ENCODE assay signal across 29 cellular contexts in the genomic region with DNA sequence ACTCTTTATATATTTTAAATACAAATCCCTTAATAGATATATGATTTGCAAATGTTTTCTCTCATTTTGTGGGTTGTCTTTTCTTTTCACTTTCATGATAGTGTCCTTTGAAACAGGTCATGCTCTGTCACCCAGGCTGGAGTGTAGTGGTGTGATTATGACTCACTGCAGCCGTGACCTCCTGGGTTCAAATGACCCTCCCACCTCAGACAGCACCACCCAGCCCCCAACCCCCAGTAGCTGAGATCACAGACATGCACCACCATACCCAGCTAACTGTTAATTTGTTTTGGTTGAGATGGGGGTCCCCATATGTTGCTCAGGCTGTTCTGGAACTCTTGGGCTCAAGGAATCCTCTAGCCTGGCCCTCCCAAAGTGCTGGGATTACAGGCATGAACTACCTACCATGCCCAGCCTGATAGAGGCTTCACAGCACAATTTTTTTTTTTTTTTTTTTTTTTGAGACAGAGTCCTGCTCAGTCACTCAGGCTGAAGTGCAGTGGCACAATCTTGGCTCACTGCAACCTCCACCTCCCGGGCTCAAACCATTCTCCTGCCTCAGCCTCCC. TPM values are rescaled to one million over a fixed set of nuclear protein-coding genes. Genes with fewer than 3 reads are reported as not detected.
A peak's percentile ranks its signal among the peaks of the same experiment; 100 is the strongest.
DNase-seq lines count a peak whose midpoint lies in the region; ATAC-seq and TF ChIP-seq lines count a peak whose summit lies in the region.
"Had no signal": no experiment of that assay in that cellular context is flagged by ENCODE, and none has a peak within 500 bp of the region (broad histone marks: within the 10 kb centered on the region; RNA-seq: fewer than 3 reads in every experiment).

No MANE protein-coding gene starts in this region.

- H3K4me3 ChIP-seq in lower lobe of right lung (no peak overlapping the region), upper lobe of right lung (no peak overlapping the region), neuronal stem cell (ENCODE audit: low read length in 2 of 2) (no peak overlapping the region)
- H3K4me3 ChIP-seq: A549, esophagus squamous epithelium, gastrocnemius medialis, SK-N-MC had no signal

- H3K27me3 Mint-ChIP-seq in activated CD8-positive, alpha-beta T cell treated with anti-CD3 and anti-CD28 coated beads for 36 hours: peaks cover 3% of the 10 kb centered on the region
- H3K27me3 Mint-ChIP-seq in activated CD8-positive, alpha-beta T cell treated with anti-CD3 and anti-CD28 coated beads, Interleukin-2, amount 10 ng/mL, durations not matched to agents 7 days and 5 days (ENCODE audit: low read depth): peaks cover 2% of the 10 kb centered on the region
- H3K27me3 Mint-ChIP-seq: activated T-helper 17 cell treated with anti-CD3 and anti-CD28 coated beads, Interleukin-2, amount 50 U/mL, for 72 hours; type B pancreatic cell had no signal

- WGBS in neuronal stem cell (ENCODE audit: extremely low coverage in 2 of 2, insufficient read length in 2 of 2, insufficient replicate concordance in 1 of 2), 2 donors: no CpG with 5 or more reads among the region's 2 CpGs

- no peak overlapping the region for H3K27ac ChIP-seq in lower lobe of right lung
- H3K27ac ChIP-seq in upper lobe of right lung: no peak overlapping the region
- no peak overlapping the region for H3K27ac ChIP-seq in RWPE1
- H3K27ac ChIP-seq in neuronal stem cell (replicated peaks; ENCODE audit: low read length): no peak overlapping the region
- H3K27ac ChIP-seq: A549, esophagus squamous epithelium, gastrocnemius medialis, SK-N-MC had no signal

- no peaks in the 10 kb centered on the region for H3K9me3 ChIP-seq in lower lobe of right lung
- no peaks in the 10 kb centered on the region for H3K9me3 ChIP-seq in upper lobe of right lung
- no peaks in the 10 kb centered on the region for H3K9me3 ChIP-seq in neuronal stem cell (replicated peaks in 1 of 2; ENCODE audit: control insufficient read depth in 2 of 2, insufficient read depth in 1 of 2, low read depth in 1 of 2, low read length in 2 of 2)
- H3K9me3 ChIP-seq: esophagus squamous epithelium, gastrocnemius medialis had no signal

- no peak overlapping the region for H2BK15ac ChIP-seq in neuronal stem cell (ENCODE audit: low read length)

- no peak overlapping the region for H3K27ac Mint-ChIP-seq in activated CD8-positive, alpha-beta T cell treated with anti-CD3 and anti-CD28 coated beads for 36 hours
- no peak overlapping the region for H3K27ac Mint-ChIP-seq in activated CD8-positive, alpha-beta T cell treated with anti-CD3 and anti-CD28 coated beads, Interleukin-2, amount 10 ng/mL, durations not matched to agents 7 days and 5 days
- H3K27ac Mint-ChIP-seq: activated T-helper 17 cell treated with anti-CD3 and anti-CD28 coated beads, Interleukin-2, amount 50 U/mL, for 72 hours; endodermal cell; nephron progenitor cell; T-helper 17 cell; type B pancreatic cell had no signal

- no peak overlapping the region for H3K4ac ChIP-seq in neuronal stem cell (ENCODE audit: low read length)

- H3K9ac ChIP-seq in neuronal stem cell (ENCODE audit: low read depth, low read length, poor library complexity): no peak overlapping the region

- H4K8ac ChIP-seq in neuronal stem cell (ENCODE audit: low read depth, low read length): no peak overlapping the region

- H2BK120ac ChIP-seq in neuronal stem cell (ENCODE audit: low read depth, low read length): no peak overlapping the region

- no peak overlapping the region for H4K91ac ChIP-seq in neuronal stem cell (ENCODE audit: low read depth, low read length, poor library complexity)

- H2AFZ ChIP-seq in neuronal stem cell (ENCODE audit: low read length): no peak overlapping the region

- H3K79me1 ChIP-seq in neuronal stem cell (ENCODE audit: low read depth, low read length): no peaks in the 10 kb centered on the region

- H3K36me3 Mint-ChIP-seq in activated CD8-positive, alpha-beta T cell treated with anti-CD3 and anti-CD28 coated beads for 36 hours (ENCODE audit: low read depth): no peaks in the 10 kb centered on the region
- H3K36me3 Mint-ChIP-seq in activated CD8-positive, alpha-beta T cell treated with anti-CD3 and anti-CD28 coated beads, Interleukin-2, amount 10 ng/mL, durations not matched to agents 7 days and 5 days (ENCODE audit: low read depth): no peaks in the 10 kb centered on the region
- H3K36me3 Mint-ChIP-seq: activated naive CD4-positive, alpha-beta T cell treated with anti-CD3 and anti-CD28 coated beads, Interleukin-2, amount 50 U/mL, for 72 hours; type B pancreatic cell had no signal

- H3K4me2 ChIP-seq in neuronal stem cell (ENCODE audit: insufficient read depth, low read length, poor library complexity, severe bottlenecking): no peak overlapping the region
- H3K4me2 ChIP-seq: A549 had no signal

- H3K4me1 Mint-ChIP-seq in activated CD8-positive, alpha-beta T cell treated with anti-CD3 and anti-CD28 coated beads for 36 hours (ENCODE audit: low read depth): peaks cover 17% of the 10 kb centered on the region
- H3K4me1 Mint-ChIP-seq in activated CD8-positive, alpha-beta T cell treated with anti-CD3 and anti-CD28 coated beads, Interleukin-2, amount 10 ng/mL, durations not matched to agents 7 days and 5 days (ENCODE audit: low read depth): peaks cover 2% of the 10 kb centered on the region

- H3K23ac ChIP-seq in neuronal stem cell (ENCODE audit: low read depth, low read length, poor library complexity): no peak overlapping the region

- H3K4me3 Mint-ChIP-seq in activated CD8-positive, alpha-beta T cell treated with anti-CD3 and anti-CD28 coated beads for 36 hours: no peak overlapping the region
- no peak overlapping the region for H3K4me3 Mint-ChIP-seq in activated CD8-positive, alpha-beta T cell treated with anti-CD3 and anti-CD28 coated beads, Interleukin-2, amount 10 ng/mL, durations not matched to agents 7 days and 5 days
- H3K4me3 Mint-ChIP-seq: activated T-helper 17 cell treated with anti-CD3 and anti-CD28 coated beads, Interleukin-2, amount 50 U/mL, for 72 hours; endodermal cell; nephron progenitor cell; T-helper 17 cell; type B pancreatic cell had no signal

- ATAC-seq in activated CD8-positive, alpha-beta T cell treated with anti-CD3 and anti-CD28 coated beads for 36 hours: peak; percentile 62
- ATAC-seq in activated CD8-positive, alpha-beta T cell treated with anti-CD3 and anti-CD28 coated beads, Interleukin-2, amount 10 ng/mL, durations not matched to agents 7 days and 5 days: no peak
- peak; percentile 57 to 70 for ATAC-seq in lower lobe of right lung
- ATAC-seq in upper lobe of right lung: peak; percentile 72
- ATAC-seq in HG03045 (IDR thresholded peaks at IDR 0.05; ENCODE audit: unreplicated experiment): no peak
- ATAC-seq: A549; activated T-helper 17 cell treated with anti-CD3 and anti-CD28 coated beads, Interleukin-2, amount 50 U/mL, for 72 hours; gastrocnemius medialis; sciatic nerve; T-helper 17 cell had no signal

- H2BK5ac ChIP-seq in neuronal stem cell (ENCODE audit: low read length): no peak overlapping the region

- no peak for TF ChIP-seq CTCF in activated CD8-positive, alpha-beta T cell treated with anti-CD3 and anti-CD28 coated beads for 36 hours (IDR thresholded peaks at IDR 0.05)
- no peak for TF ChIP-seq CTCF in lower lobe of right lung (IDR thresholded peaks at IDR 0.05)
- TF ChIP-seq CTCF in upper lobe of right lung (IDR thresholded peaks at IDR 0.05): no peak
- TF ChIP-seq CTCF in RWPE1 (conservative IDR thresholded peaks at IDR 0.05; ENCODE audit: low read depth): no peak

- CTCF ChIA-PET in activated CD8-positive, alpha-beta T cell treated with anti-CD3 and anti-CD28 coated beads for 36 hours (lab: Charles Lee): interaction anchor here (1.6 kb wide), 1 partner anchor 10 kb away, joined by 4 read pairs; no protein-coding TSS in a partner anchor
- CTCF ChIA-PET in activated CD8-positive, alpha-beta T cell treated with anti-CD3 and anti-CD28 coated beads, Interleukin-2, amount 10 ng/mL, durations not matched to agents 7 days and 5 days (lab: Charles Lee): no interaction called here
- CTCF ChIA-PET in RWPE1 (lab: Yijun Ruan, JAX): interaction anchor here (0.5 to 0.8 kb wide), 3 partner anchors 13 to 114 kb away, joined by 3 to 6 read pairs (median 4); no protein-coding TSS in a partner anchor

- H2AK5ac ChIP-seq in neuronal stem cell (ENCODE audit: low read depth, low read length): no peak overlapping the region

- no peaks in the 10 kb centered on the region for H3K36me3 ChIP-seq in lower lobe of right lung
- H3K36me3 ChIP-seq in upper lobe of right lung: no peaks in the 10 kb centered on the region
- H3K36me3 ChIP-seq in neuronal stem cell (replicated peaks in 1 of 2; ENCODE audit: control insufficient read depth in 2 of 2, insufficient read depth in 2 of 2, low read length in 2 of 2): no peaks in the 10 kb centered on the region
- H3K36me3 ChIP-seq: esophagus squamous epithelium, gastrocnemius medialis had no signal

- H2BK12ac ChIP-seq in neuronal stem cell (ENCODE audit: low read length): no peak overlapping the region

- H3K4me1 ChIP-seq in lower lobe of right lung (no peaks in the 10 kb centered on the region), upper lobe of right lung (no peaks in the 10 kb centered on the region), neuronal stem cell (ENCODE audit: control insufficient read depth in 2 of 2, insufficient read depth in 1 of 2, low read depth in 1 of 2, low read length in 2 of 2) (no peaks in the 10 kb centered on the region)
- H3K4me1 ChIP-seq: A549, gastrocnemius medialis had no signal

- intact Hi-C loops in activated CD8-positive, alpha-beta T cell treated with anti-CD3 and anti-CD28 coated beads for 36 hours (cut with micrococcal nuclease): no loop called here
- intact Hi-C loops in lower lobe of right lung (cut with DNase I): no loop called here
- intact Hi-C loops in upper lobe of right lung (cut with DNase I): no loop called here

- POLR2A ChIA-PET in activated CD8-positive, alpha-beta T cell treated with anti-CD3 and anti-CD28 coated beads for 36 hours (lab: Charles Lee): interaction anchor here (1.3 kb wide), 1 partner anchor 11 kb away, joined by 3 read pairs; no protein-coding TSS in a partner anchor
- POLR2A ChIA-PET in activated CD8-positive, alpha-beta T cell treated with anti-CD3 and anti-CD28 coated beads, Interleukin-2, amount 10 ng/mL, durations not matched to agents 7 days and 5 days (lab: Charles Lee): no interaction called here
- POLR2A ChIA-PET in RWPE1 (lab: Yijun Ruan, JAX; ENCODE audit: low non-redundant PET): no interaction called here

- no peaks in the 10 kb centered on the region for H3K27me3 ChIP-seq in lower lobe of right lung (ENCODE audit: low read depth)
- H3K27me3 ChIP-seq in upper lobe of right lung: no peaks in the 10 kb centered on the region
- no peaks in the 10 kb centered on the region for H3K27me3 ChIP-seq in neuronal stem cell (ENCODE audit: control insufficient read depth in 3 of 3, insufficient read depth in 3 of 3, low read depth in 1 of 3, low read length in 3 of 3)
- H3K27me3 ChIP-seq: esophagus squamous epithelium, gastrocnemius medialis had no signal

- H3K9me3 Mint-ChIP-seq in activated CD8-positive, alpha-beta T cell treated with anti-CD3 and anti-CD28 coated beads for 36 hours: no peaks in the 10 kb centered on the region
- no peaks in the 10 kb centered on the region for H3K9me3 Mint-ChIP-seq in activated CD8-positive, alpha-beta T cell treated with anti-CD3 and anti-CD28 coated beads, Interleukin-2, amount 10 ng/mL, durations not matched to agents 7 days and 5 days (ENCODE audit: insufficient read depth)
- H3K9me3 Mint-ChIP-seq: activated T-helper 17 cell treated with anti-CD3 and anti-CD28 coated beads, Interleukin-2, amount 50 U/mL, for 72 hours; endodermal cell; type B pancreatic cell had no signal

- H3K18ac ChIP-seq in neuronal stem cell (ENCODE audit: low read length): no peak overlapping the region

- DNase-seq in activated CD8-positive, alpha-beta T cell treated with anti-CD3 and anti-CD28 coated beads for 36 hours: peak; percentile 37
- DNase-seq in activated CD8-positive, alpha-beta T cell treated with anti-CD3 and anti-CD28 coated beads, Interleukin-2, amount 10 ng/mL, durations not matched to agents 7 days and 5 days: no peak
- DNase-seq in OCI-M1 (lab: John Stamatoyannopoulos, UW): peak; percentile 20
- DNase-seq in lower lobe of right lung: no peak
- no peak for DNase-seq in upper lobe of right lung
- DNase-seq in RWPE1 (ENCODE audit: low spot score): no peak
- DNase-seq in neuronal stem cell (ENCODE audit: low spot score): no peak
- DNase-seq: activated CD4-positive, alpha-beta T cell treated with anti-CD3 and anti-CD28 coated beads for 48 hours; caudate nucleus; DMS79 treated with DMSO at 0.1 percent for 48 hours; endodermal cell; esophagus squamous epithelium; gastrocnemius medialis; hypothalamus; midbrain; NCI-H146; NCI-H524; nephron progenitor cell; RPMI8226; T-helper 17 cell had no signal

- no peak overlapping the region for H3K14ac ChIP-seq in neuronal stem cell (ENCODE audit: low read length)

RNA-seq across cellular contexts. Expression of a gene that starts 18.5 kb away (rescaled TPM):
- not detected for total RNA-seq in activated CD8-positive, alpha-beta T cell treated with anti-CD3 and anti-CD28 coated beads for 36 hours
- not detected for total RNA-seq in activated CD8-positive, alpha-beta T cell treated with anti-CD3 and anti-CD28 coated beads, Interleukin-2, amount 10 ng/mL, durations not matched to agents 7 days and 5 days
- total RNA-seq in lower lobe of right lung (not detected), upper lobe of right lung (not detected)
- not detected for polyA plus RNA-seq in neuronal stem cell (2013, experiment 1 of 2)
- not detected for polyA plus RNA-seq in neuronal stem cell (2013, experiment 2 of 2)
- total RNA-seq: activated naive CD4-positive, alpha-beta T cell treated with anti-CD3 and anti-CD28 coated beads, Interleukin-2, amount 50 U/mL, for 72 hours; activated T-helper 17 cell treated with anti-CD3 and anti-CD28 coated beads, Interleukin-2, amount 50 U/mL, for 72 hours; astrocyte; endodermal cell; esophagus squamous epithelium; liver; sciatic nerve; T-helper 17 cell had no signal
- polyA plus RNA-seq: A549, liver had no signal

RNA-seq across cellular contexts. Expression of a gene that starts 26.4 kb away (rescaled TPM):
- 10 to 100 TPM; 25.9 to 26.8 TPM for total RNA-seq in activated CD8-positive, alpha-beta T cell treated with anti-CD3 and anti-CD28 coated beads for 36 hours
- total RNA-seq in activated CD8-positive, alpha-beta T cell treated with anti-CD3 and anti-CD28 coated beads, Interleukin-2, amount 10 ng/mL, durations not matched to agents 7 days and 5 days: 10 to 100 TPM; 18.6 to 19.1 TPM
- 68.9 TPM for total RNA-seq in lower lobe of right lung
- 75.3 TPM for total RNA-seq in upper lobe of right lung
- 19.4 TPM for polyA plus RNA-seq in neuronal stem cell (2013, experiment 1 of 2)
- polyA plus RNA-seq in neuronal stem cell (2013, experiment 2 of 2): 19.5 TPM

Comparison
In these comparisons a context has a peak if more than half of its experiments do, and no peak if none do; other contexts are left out.
1. ATAC-seq: peak in activated CD8-positive, alpha-beta T cell treated with anti-CD3 and anti-CD28 coated beads for 36 hours (single experiment), lower lobe of right lung (2 of 2) and upper lobe of right lung (single experiment); none in activated CD8-positive, alpha-beta T cell treated with anti-CD3 and anti-CD28 coated beads, Interleukin-2, amount 10 ng/mL, durations not matched to agents 7 days and 5 days (single experiment) and HG03045 (single experiment).
2. DNase-seq: peak in activated CD8-positive, alpha-beta T cell treated with anti-CD3 and anti-CD28 coated beads for 36 hours (single experiment) and OCI-M1 (single experiment); none in activated CD8-positive, alpha-beta T cell treated with anti-CD3 and anti-CD28 coated beads, Interleukin-2, amount 10 ng/mL, durations not matched to agents 7 days and 5 days (single experiment), lower lobe of right lung (single experiment), upper lobe of right lung (single experiment), RWPE1 (single experiment) and neuronal stem cell (single experiment).